In the genomic region with DNA sequence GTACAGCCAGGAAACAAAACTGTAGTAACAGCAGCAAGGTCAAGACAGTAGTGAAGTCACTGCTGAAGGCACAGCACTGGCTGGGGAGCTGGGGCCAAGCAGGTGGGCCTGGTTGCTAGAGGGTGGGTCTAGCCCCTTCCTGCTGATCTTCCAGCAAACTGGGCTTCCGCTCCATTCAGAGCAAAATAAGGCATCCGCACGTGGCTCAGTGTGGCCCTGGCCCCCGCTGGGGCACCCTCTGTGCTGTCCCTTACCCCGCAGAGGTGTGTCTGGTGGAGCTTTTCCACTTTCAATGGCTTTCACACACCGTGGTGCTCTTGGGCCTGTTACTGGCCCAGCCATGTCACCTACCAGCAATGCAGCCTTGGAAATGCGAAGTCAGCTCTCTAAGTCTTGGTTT, we compare ENCODE assay signal across 20 cellular contexts.
DNase-seq lines count a peak whose midpoint lies in the region; ATAC-seq and TF ChIP-seq lines count a peak whose summit lies in the region.
"Had no signal": no experiment of that assay in that cellular context is flagged by ENCODE, and none has a peak within 500 bp of the region (broad histone marks: within the 10 kb centered on the region; RNA-seq: fewer than 3 reads in every experiment).

No MANE protein-coding gene starts in this region.

- no peak overlapping the region for H3K4me3 ChIP-seq in esophagus muscularis mucosa
- H3K4me3 ChIP-seq: BLaER1, GM23248, K562 had no signal

- H3K4me1 ChIP-seq in esophagus muscularis mucosa, result no peaks in the 10 kb centered on the region
- H3K4me1 ChIP-seq: BLaER1 had no signal

- ATAC-seq in activated CD8-positive, alpha-beta memory T cell treated with anti-CD3 and anti-CD28 coated beads, Interleukin-2, amount 10 ng/mL, durations not matched to agents 7 days and 5 days, result no peak
- ATAC-seq in HG03139 (IDR thresholded peaks at IDR 0.05; ENCODE audit: unreplicated experiment) (no peak), HG03159 (IDR thresholded peaks at IDR 0.05; ENCODE audit: unreplicated experiment) (no peak)
- ATAC-seq: HCT116, K562 had no signal

- TF ChIP-seq CTCF in esophagus muscularis mucosa (IDR thresholded peaks at IDR 0.05) (no peak), osteocyte (IDR thresholded peaks at IDR 0.05) (no peak)

- CTCF ChIA-PET in activated CD8-positive, alpha-beta memory T cell treated with anti-CD3 and anti-CD28 coated beads, Interleukin-2, amount 10 ng/mL, durations not matched to agents 7 days and 5 days (lab: Charles Lee), result no interaction called here

- 94% methylated on average over 7 of the region's 7 CpGs for WGBS in esophagus muscularis mucosa

- no peaks in the 10 kb centered on the region for H3K36me3 Mint-ChIP-seq in activated CD8-positive, alpha-beta memory T cell treated with anti-CD3 and anti-CD28 coated beads, Interleukin-2, amount 10 ng/mL, durations not matched to agents 7 days and 5 days
- H3K36me3 Mint-ChIP-seq in osteocyte (ENCODE audit: unreplicated experiment), result no peaks in the 10 kb centered on the region
- H3K36me3 Mint-ChIP-seq: CD4-positive, alpha-beta memory T cell had no signal

- no peaks in the 10 kb centered on the region for H3K9me3 ChIP-seq in esophagus muscularis mucosa
- H3K9me3 ChIP-seq: BLaER1 had no signal

- no peaks in the 10 kb centered on the region for H3K4me1 Mint-ChIP-seq in activated CD8-positive, alpha-beta memory T cell treated with anti-CD3 and anti-CD28 coated beads, Interleukin-2, amount 10 ng/mL, durations not matched to agents 7 days and 5 days
- H3K4me1 Mint-ChIP-seq in osteocyte (ENCODE audit: unreplicated experiment), result no peaks in the 10 kb centered on the region
- H3K4me1 Mint-ChIP-seq: CD4-positive, alpha-beta memory T cell had no signal

- H3K36me3 ChIP-seq in esophagus muscularis mucosa, result no peaks in the 10 kb centered on the region
- H3K36me3 ChIP-seq: BLaER1 had no signal

- H3K9me3 Mint-ChIP-seq in activated CD8-positive, alpha-beta memory T cell treated with anti-CD3 and anti-CD28 coated beads, Interleukin-2, amount 10 ng/mL, durations not matched to agents 7 days and 5 days (ENCODE audit: low read depth), result no peaks in the 10 kb centered on the region
- no peaks in the 10 kb centered on the region for H3K9me3 Mint-ChIP-seq in osteocyte (ENCODE audit: unreplicated experiment)

- H3K27me3 ChIP-seq in esophagus muscularis mucosa, result peaks cover 0 to 14% (median 0%) of the 10 kb centered on the region in 4 donors
- H3K27me3 ChIP-seq: BLaER1 had no signal

- H3K27ac Mint-ChIP-seq in activated CD8-positive, alpha-beta memory T cell treated with anti-CD3 and anti-CD28 coated beads, Interleukin-2, amount 10 ng/mL, durations not matched to agents 7 days and 5 days, result no peak overlapping the region
- no peak overlapping the region for H3K27ac Mint-ChIP-seq in osteocyte (ENCODE audit: unreplicated experiment)
- H3K27ac Mint-ChIP-seq: CD4-positive, alpha-beta memory T cell had no signal

- H3K27ac ChIP-seq in esophagus muscularis mucosa (replicated peaks in 1 of 4), result no peak overlapping the region
- H3K27ac ChIP-seq: BLaER1, GM23248 had no signal

- peak; percentile 0 for DNase-seq in 8988T
- DNase-seq in activated CD8-positive, alpha-beta memory T cell treated with anti-CD3 and anti-CD28 coated beads, Interleukin-2, amount 10 ng/mL, durations not matched to agents 7 days and 5 days, result peak; percentile 22
- DNase-seq in esophagus muscularis mucosa (ENCODE audit: extremely low spot score), result peak; percentile 78
- DNase-seq in osteocyte (ENCODE audit: extremely low spot score, unreplicated experiment), result peak; percentile 78
- DNase-seq in SHP77 (lab: John Stamatoyannopoulos, UW), result no peak
- DNase-seq: CD4-positive, alpha-beta memory T cell; DMS153; GDM1; GM23248; NCI-H1105; NCI-H2081 treated with DMSO at 0.1 percent for 48 hours; NCI-H510A; NCI-H774; OCI-M1; SHP77 treated with DMSO at 0.1 percent for 48 hours had no signal

- TF ChIP-seq POLR2A in esophagus muscularis mucosa (IDR thresholded peaks at IDR 0.05; ENCODE audit: low read depth), result no peak

- no peak for TF ChIP-seq EP300 in esophagus muscularis mucosa (IDR thresholded peaks at IDR 0.05)

- intact Hi-C loops in esophagus muscularis mucosa (cut with DNase I), result no loop called here

- no peak overlapping the region for H3K4me3 Mint-ChIP-seq in activated CD8-positive, alpha-beta memory T cell treated with anti-CD3 and anti-CD28 coated beads, Interleukin-2, amount 10 ng/mL, durations not matched to agents 7 days and 5 days
- H3K4me3 Mint-ChIP-seq in osteocyte (ENCODE audit: unreplicated experiment), result no peak overlapping the region
- H3K4me3 Mint-ChIP-seq: CD4-positive, alpha-beta memory T cell had no signal

- H3K27me3 Mint-ChIP-seq in activated CD8-positive, alpha-beta memory T cell treated with anti-CD3 and anti-CD28 coated beads, Interleukin-2, amount 10 ng/mL, durations not matched to agents 7 days and 5 days, result peaks cover 20% of the 10 kb centered on the region
- H3K27me3 Mint-ChIP-seq in osteocyte (ENCODE audit: unreplicated experiment), result peaks cover 5% of the 10 kb centered on the region

Comparison
In these comparisons a context has a peak if more than half of its experiments do, and no peak if none do; other contexts are left out.
1. DNase-seq: peak in 8988T (single experiment), activated CD8-positive, alpha-beta memory T cell treated with anti-CD3 and anti-CD28 coated beads, Interleukin-2, amount 10 ng/mL, durations not matched to agents 7 days and 5 days (single experiment), esophagus muscularis mucosa (single experiment) and osteocyte (single experiment); none in SHP77 (0 of 2).